Comparison of ENCODE assay signal across 22 cellular contexts in the genomic region with DNA sequence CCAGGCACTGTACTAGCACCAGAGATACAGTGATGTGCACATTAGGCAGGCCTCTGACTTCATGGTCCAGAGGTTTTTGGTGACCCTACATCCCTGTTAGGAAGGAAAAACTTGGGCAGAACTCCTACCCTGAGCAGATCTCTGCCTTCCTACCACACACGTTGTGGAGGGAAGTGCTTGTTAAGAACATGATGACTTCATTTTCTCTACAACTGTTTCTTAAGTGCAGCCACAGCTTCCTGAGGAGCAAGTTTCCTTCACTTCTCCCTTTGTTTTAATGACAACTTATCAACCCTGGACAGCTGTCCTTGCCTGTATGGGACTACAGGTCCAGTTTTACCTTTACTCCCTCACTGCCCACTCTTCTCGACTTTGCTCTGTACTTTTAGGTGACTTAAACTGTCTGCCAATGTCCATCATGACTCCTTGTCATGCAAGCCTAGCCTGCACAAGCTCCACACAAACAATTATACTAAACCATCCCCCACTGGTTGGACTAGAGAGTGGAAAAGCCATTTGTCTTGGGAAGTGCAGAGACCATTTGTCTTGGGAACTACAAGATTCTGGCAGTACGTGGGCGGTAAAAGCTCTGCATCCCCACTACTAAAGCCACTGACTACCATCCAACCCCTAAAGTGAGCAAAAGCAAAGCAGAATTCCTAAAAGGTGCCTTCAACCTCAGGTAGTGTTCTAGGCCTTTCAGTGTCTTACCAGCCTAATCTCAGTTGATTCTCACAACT.
"Had no signal": no experiment of that assay in that cellular context is flagged by ENCODE, and none has a peak within 500 bp of the region (broad histone marks: within the 10 kb centered on the region; RNA-seq: fewer than 3 reads in every experiment).

No MANE protein-coding gene starts in this region.

- H3K36me3 ChIP-seq: ascending aorta, cardiac muscle cell had no signal

- H3K27ac Mint-ChIP-seq: activated CD4-positive, alpha-beta T cell treated with anti-CD3 and anti-CD28 coated beads, Interleukin-2, amount 10 ng/mL, durations not matched to agents 24 days and 14 days; activated CD8-positive, alpha-beta memory T cell treated with anti-CD3 and anti-CD28 coated beads, Interleukin-2, amount 10 ng/mL, durations not matched to agents 7 days and 5 days; activated naive CD4-positive, alpha-beta T cell treated with anti-CD3 and anti-CD28 coated beads, Interleukin-2, amount 50 U/mL, for 24 hours; activated T-cell treated with anti-CD3 and anti-CD28 coated beads, Interleukin-2, amount 50 U/mL, for 24 hours; activated T-helper 1 cell treated with anti-CD3 and anti-CD28 coated beads, Interleukin-12 subunit alpha, Interleukin-12 subunit beta, Interleukin-2, Interleukin-4 antibody, amounts not matched to agents 30 ng/mL and 10 ng/mL and 1 ng/mL, durations not matched to agents 14 hours and 24 hours and 36 hours; brain had no signal

- H3K4me3 Mint-ChIP-seq: activated CD4-positive, alpha-beta T cell treated with anti-CD3 and anti-CD28 coated beads, Interleukin-2, amount 10 ng/mL, durations not matched to agents 24 days and 14 days; activated CD8-positive, alpha-beta memory T cell treated with anti-CD3 and anti-CD28 coated beads, Interleukin-2, amount 10 ng/mL, durations not matched to agents 7 days and 5 days; activated naive CD4-positive, alpha-beta T cell treated with anti-CD3 and anti-CD28 coated beads, Interleukin-2, amount 50 U/mL, for 24 hours; activated T-cell treated with anti-CD3 and anti-CD28 coated beads, Interleukin-2, amount 50 U/mL, for 24 hours; activated T-helper 1 cell treated with anti-CD3 and anti-CD28 coated beads, Interleukin-12 subunit alpha, Interleukin-12 subunit beta, Interleukin-2, Interleukin-4 antibody, amounts not matched to agents 30 ng/mL and 10 ng/mL and 1 ng/mL, durations not matched to agents 14 hours and 24 hours and 36 hours; brain had no signal

- H3K27me3 Mint-ChIP-seq: activated CD4-positive, alpha-beta T cell treated with anti-CD3 and anti-CD28 coated beads, Interleukin-2, amount 10 ng/mL, durations not matched to agents 24 days and 14 days; activated CD8-positive, alpha-beta memory T cell treated with anti-CD3 and anti-CD28 coated beads, Interleukin-2, amount 10 ng/mL, durations not matched to agents 7 days and 5 days; activated T-cell treated with anti-CD3 and anti-CD28 coated beads, Interleukin-2, amount 50 U/mL, for 24 hours; brain had no signal

- H3K4me1 Mint-ChIP-seq: activated CD4-positive, alpha-beta T cell treated with anti-CD3 and anti-CD28 coated beads, Interleukin-2, amount 10 ng/mL, durations not matched to agents 24 days and 14 days; activated CD8-positive, alpha-beta memory T cell treated with anti-CD3 and anti-CD28 coated beads, Interleukin-2, amount 10 ng/mL, durations not matched to agents 7 days and 5 days; activated naive CD4-positive, alpha-beta T cell treated with anti-CD3 and anti-CD28 coated beads, Interleukin-2, amount 50 U/mL, for 24 hours had no signal

- H3K36me3 Mint-ChIP-seq: activated CD8-positive, alpha-beta memory T cell treated with anti-CD3 and anti-CD28 coated beads, Interleukin-2, amount 10 ng/mL, durations not matched to agents 7 days and 5 days; activated naive CD4-positive, alpha-beta T cell treated with anti-CD3 and anti-CD28 coated beads, Interleukin-2, amount 50 U/mL, for 24 hours had no signal

- H3K4me3 ChIP-seq: ascending aorta, cardiac muscle cell had no signal

- DNase-seq: activated CD4-positive, alpha-beta T cell treated with anti-CD3 and anti-CD28 coated beads for 1 hour; activated CD4-positive, alpha-beta T cell treated with anti-CD3 and anti-CD28 coated beads, Interleukin-2, amount 10 ng/mL, durations not matched to agents 24 days and 14 days; activated CD4-positive, alpha-beta T cell treated with anti-CD3 and anti-CD28 coated beads, Interleukin-2, amount 50 U/mL, for 48 hours; activated CD8-positive, alpha-beta memory T cell treated with anti-CD3 and anti-CD28 coated beads, Interleukin-2, amount 10 ng/mL, durations not matched to agents 7 days and 5 days; activated effector memory CD4-positive, alpha-beta T cell treated with Interleukin-2 at 50 U/mL for 16 hours; activated naive CD4-positive, alpha-beta T cell; activated T-cell treated with anti-CD3 and anti-CD28 coated beads, Interleukin-2, amount 50 U/mL, for 24 hours; amniotic stem cell; KG1; NCI-H1092; NCI-H1436; NCI-H187; NCI-H2081; NCI-H524; PC-3; SIG-M5; T-helper 1 cell had no signal

- H3K27me3 ChIP-seq: ascending aorta, cardiac muscle cell had no signal

- H3K27ac ChIP-seq: ascending aorta, cardiac muscle cell had no signal

- ATAC-seq: activated CD8-positive, alpha-beta memory T cell treated with anti-CD3 and anti-CD28 coated beads, Interleukin-2, amount 10 ng/mL, durations not matched to agents 7 days and 5 days; PC-3 had no signal

- H3K9me3 Mint-ChIP-seq: activated CD4-positive, alpha-beta T cell treated with anti-CD3 and anti-CD28 coated beads, Interleukin-2, amount 10 ng/mL, durations not matched to agents 24 days and 14 days; activated T-cell treated with anti-CD3 and anti-CD28 coated beads, Interleukin-2, amount 50 U/mL, for 24 hours; activated T-helper 1 cell treated with anti-CD3 and anti-CD28 coated beads, Interleukin-12 subunit alpha, Interleukin-12 subunit beta, Interleukin-2, Interleukin-4 antibody, amounts not matched to agents 30 ng/mL and 10 ng/mL and 1 ng/mL, durations not matched to agents 14 hours and 24 hours and 36 hours; brain had no signal

- H3K9me3 ChIP-seq: ascending aorta had no signal

- H3K4me1 ChIP-seq: ascending aorta had no signal
